Comparison of ENCODE assay signal across 13 cellular contexts in genomic region chr3:194279701-194280360, GRCh38.
"Had no signal": no experiment of that assay in that cellular context is flagged by ENCODE, and none has a peak within 500 bp of the region (broad histone marks: within the 10 kb centered on the region; RNA-seq: fewer than 3 reads in every experiment).

No MANE protein-coding gene starts in this region.

- H3K27me3 ChIP-seq: gastroesophageal sphincter had no signal

- H3K27ac Mint-ChIP-seq: activated B cell treated with CpG ODN at 0.5 μM for 24 hours; activated CD4-positive, alpha-beta T cell treated with anti-CD3 and anti-CD28 coated beads, Interleukin-2, amount 10 ng/mL, durations not matched to agents 24 days and 14 days; activated naive CD8-positive, alpha-beta T cell; activated T-cell treated with anti-CD3 and anti-CD28 coated beads, Interleukin-2, amount 50 U/mL, for 24 hours; stimulated activated memory B cell treated with anti-CD40 and anti-IgM and Interleukin-4, amounts not matched to agents 10 μg/mL and 1 μg/mL and 100 μg/mL, for 72 hours had no signal

- ATAC-seq: gastroesophageal sphincter; stimulated activated memory B cell treated with anti-CD40 and anti-IgM and Interleukin-4, amounts not matched to agents 10 μg/mL and 1 μg/mL and 100 μg/mL, for 72 hours had no signal

- H3K9me3 ChIP-seq: gastroesophageal sphincter had no signal

- H3K4me3 Mint-ChIP-seq: activated B cell treated with CpG ODN at 0.5 μM for 24 hours; activated CD4-positive, alpha-beta T cell treated with anti-CD3 and anti-CD28 coated beads, Interleukin-2, amount 10 ng/mL, durations not matched to agents 24 days and 14 days; activated naive CD8-positive, alpha-beta T cell; activated T-cell treated with anti-CD3 and anti-CD28 coated beads, Interleukin-2, amount 50 U/mL, for 24 hours; stimulated activated memory B cell treated with anti-CD40 and anti-IgM and Interleukin-4, amounts not matched to agents 10 μg/mL and 1 μg/mL and 100 μg/mL, for 72 hours had no signal

- H3K4me1 Mint-ChIP-seq: activated B cell treated with CpG ODN at 0.5 μM for 24 hours had no signal

- DNase-seq: activated B cell treated with CpG ODN at 0.5 μM for 24 hours; activated CD4-positive, alpha-beta T cell treated with anti-CD3 and anti-CD28 coated beads, Interleukin-2, amount 10 ng/mL, durations not matched to agents 24 days and 14 days; activated gamma-delta T cell; activated T-cell treated with anti-CD3 and anti-CD28 coated beads, Interleukin-2, amount 50 U/mL, for 24 hours; effector CD8-positive, alpha-beta T cell; kidney glomerular epithelial cell; retina; stimulated activated CD4-positive, alpha-beta T cell treated with anti-CD3 and anti-CD28 coated beads, Interleukin-1b, Interleukin-23, amount 100 ng/mL, for 48 hours; substantia nigra; T-helper 2 cell had no signal

- H3K36me3 ChIP-seq: gastroesophageal sphincter had no signal

- H3K4me3 ChIP-seq: gastroesophageal sphincter had no signal

- H3K9me3 Mint-ChIP-seq: activated B cell treated with CpG ODN at 0.5 μM for 24 hours; activated CD4-positive, alpha-beta T cell treated with anti-CD3 and anti-CD28 coated beads, Interleukin-2, amount 10 ng/mL, durations not matched to agents 24 days and 14 days; activated T-cell treated with anti-CD3 and anti-CD28 coated beads, Interleukin-2, amount 50 U/mL, for 24 hours; stimulated activated memory B cell treated with anti-CD40 and anti-IgM and Interleukin-4, amounts not matched to agents 10 μg/mL and 1 μg/mL and 100 μg/mL, for 72 hours had no signal

- H3K27me3 Mint-ChIP-seq: activated naive CD8-positive, alpha-beta T cell; activated T-cell treated with anti-CD3 and anti-CD28 coated beads, Interleukin-2, amount 50 U/mL, for 24 hours had no signal
